10 cellular contexts compared by ENCODE assay signal in genomic region chr16:57194512-57194911, GRCh38. TPM values are rescaled to one million over a fixed set of nuclear protein-coding genes. Genes with fewer than 3 reads are reported as not detected.
DNase-seq lines count a peak whose midpoint lies in the region; ATAC-seq and TF ChIP-seq lines count a peak whose summit lies in the region.
"Had no signal": no experiment of that assay in that cellular context is flagged by ENCODE, and none has a peak within 500 bp of the region (broad histone marks: within the 10 kb centered on the region; RNA-seq: fewer than 3 reads in every experiment).

No MANE protein-coding gene starts in this region.

- POLR2A ChIA-PET in activated CD8-positive, alpha-beta T cell treated with anti-CD3 and anti-CD28 coated beads for 36 hours (lab: Charles Lee): interaction anchor here (1.1 to 1.2 kb wide), 2 partner anchors 8 to 110 kb away, joined by 3 read pairs; no protein-coding TSS in a partner anchor
- POLR2A ChIA-PET in activated CD8-positive, alpha-beta T cell treated with anti-CD3 and anti-CD28 coated beads, Interleukin-2, amount 10 ng/mL, durations not matched to agents 7 days and 5 days (lab: Charles Lee): no interaction called here

- peak overlapping the region; percentile 29 to 41 for H3K27ac ChIP-seq in tibial artery
- peak overlapping the region in 2 of 4 donors; percentile 50 to 55 for H3K27ac ChIP-seq in gastroesophageal sphincter

- H3K4me1 ChIP-seq in tibial artery (peaks cover 0 to 73% (median 36%) of the 10 kb centered on the region in 4 donors), gastroesophageal sphincter (peaks cover 10 to 81% (median 20%) of the 10 kb centered on the region in 3 donors)

- TF ChIP-seq POLR2A in gastroesophageal sphincter (IDR thresholded peaks at IDR 0.05): no peak

- no peak overlapping the region for H3K4me3 ChIP-seq in tibial artery
- H3K4me3 ChIP-seq in gastroesophageal sphincter: no peak overlapping the region
- H3K4me3 ChIP-seq: heart right ventricle had no signal

- H3K9me3 Mint-ChIP-seq in activated CD8-positive, alpha-beta T cell treated with anti-CD3 and anti-CD28 coated beads for 36 hours: no peaks in the 10 kb centered on the region
- H3K9me3 Mint-ChIP-seq in activated CD8-positive, alpha-beta T cell treated with anti-CD3 and anti-CD28 coated beads, Interleukin-2, amount 10 ng/mL, durations not matched to agents 7 days and 5 days (ENCODE audit: insufficient read depth): no peaks in the 10 kb centered on the region

- no peak for ATAC-seq in activated CD8-positive, alpha-beta T cell treated with anti-CD3 and anti-CD28 coated beads for 36 hours
- ATAC-seq in activated CD8-positive, alpha-beta T cell treated with anti-CD3 and anti-CD28 coated beads, Interleukin-2, amount 10 ng/mL, durations not matched to agents 7 days and 5 days: no peak
- ATAC-seq in gastroesophageal sphincter (no peak), HG02642 (IDR thresholded peaks at IDR 0.05; ENCODE audit: poor library complexity, unreplicated experiment) (no peak)

- peaks cover 32% of the 10 kb centered on the region for H3K4me1 Mint-ChIP-seq in activated CD8-positive, alpha-beta T cell treated with anti-CD3 and anti-CD28 coated beads for 36 hours (ENCODE audit: low read depth)
- peaks cover 6% of the 10 kb centered on the region for H3K4me1 Mint-ChIP-seq in activated CD8-positive, alpha-beta T cell treated with anti-CD3 and anti-CD28 coated beads, Interleukin-2, amount 10 ng/mL, durations not matched to agents 7 days and 5 days (ENCODE audit: low read depth)

- TF ChIP-seq EP300 in gastroesophageal sphincter (IDR thresholded peaks at IDR 0.05): no peak

- intact Hi-C loops in activated CD8-positive, alpha-beta T cell treated with anti-CD3 and anti-CD28 coated beads for 36 hours (cut with micrococcal nuclease): no loop called here
- intact Hi-C loops in tibial artery (cut with DNase I; ENCODE audit: low total_unique reads): no loop called here

- H3K27me3 ChIP-seq in tibial artery: no peaks in the 10 kb centered on the region
- no peaks in the 10 kb centered on the region for H3K27me3 ChIP-seq in gastroesophageal sphincter
- H3K27me3 ChIP-seq: heart right ventricle had no signal

- H3K36me3 ChIP-seq in tibial artery: no peaks in the 10 kb centered on the region
- no peaks in the 10 kb centered on the region for H3K36me3 ChIP-seq in gastroesophageal sphincter

- CTCF ChIA-PET in activated CD8-positive, alpha-beta T cell treated with anti-CD3 and anti-CD28 coated beads for 36 hours (lab: Charles Lee): interaction anchor here (0.8 to 2.0 kb wide), 2 partner anchors 11 to 111 kb away, joined by 4 to 8 read pairs; no protein-coding TSS in a partner anchor
- CTCF ChIA-PET in activated CD8-positive, alpha-beta T cell treated with anti-CD3 and anti-CD28 coated beads, Interleukin-2, amount 10 ng/mL, durations not matched to agents 7 days and 5 days (lab: Charles Lee): interaction anchor here (1.0 to 1.3 kb wide), 3 partner anchors 13 to 230 kb away, joined by 3 to 4 read pairs (median 4); no protein-coding TSS in a partner anchor

- peaks cover 3% of the 10 kb centered on the region for H3K36me3 Mint-ChIP-seq in activated CD8-positive, alpha-beta T cell treated with anti-CD3 and anti-CD28 coated beads for 36 hours (ENCODE audit: low read depth)
- peaks cover 14% of the 10 kb centered on the region for H3K36me3 Mint-ChIP-seq in activated CD8-positive, alpha-beta T cell treated with anti-CD3 and anti-CD28 coated beads, Interleukin-2, amount 10 ng/mL, durations not matched to agents 7 days and 5 days (ENCODE audit: low read depth)

- no peak for DNase-seq in activated CD8-positive, alpha-beta T cell treated with anti-CD3 and anti-CD28 coated beads for 36 hours
- DNase-seq in activated CD8-positive, alpha-beta T cell treated with anti-CD3 and anti-CD28 coated beads, Interleukin-2, amount 10 ng/mL, durations not matched to agents 7 days and 5 days: no peak
- peak; percentile 26 for DNase-seq in SK-N-DZ (ENCODE audit: low spot score)
- DNase-seq in foreskin melanocyte: peak; percentile 38
- DNase-seq in tibial artery: no peak
- DNase-seq in NOMO-1 treated with DMSO at 0.1 percent for 48 hours (lab: John Stamatoyannopoulos, UW; ENCODE audit: unreplicated experiment): no peak
- DNase-seq: C1 segment of cervical spinal cord, heart right ventricle had no signal

- H3K4me3 Mint-ChIP-seq in activated CD8-positive, alpha-beta T cell treated with anti-CD3 and anti-CD28 coated beads for 36 hours: no peak overlapping the region
- H3K4me3 Mint-ChIP-seq in activated CD8-positive, alpha-beta T cell treated with anti-CD3 and anti-CD28 coated beads, Interleukin-2, amount 10 ng/mL, durations not matched to agents 7 days and 5 days: no peak overlapping the region

- H3K27me3 Mint-ChIP-seq in activated CD8-positive, alpha-beta T cell treated with anti-CD3 and anti-CD28 coated beads for 36 hours: no peaks in the 10 kb centered on the region
- no peaks in the 10 kb centered on the region for H3K27me3 Mint-ChIP-seq in activated CD8-positive, alpha-beta T cell treated with anti-CD3 and anti-CD28 coated beads, Interleukin-2, amount 10 ng/mL, durations not matched to agents 7 days and 5 days (ENCODE audit: low read depth)

- no peaks in the 10 kb centered on the region for H3K9me3 ChIP-seq in tibial artery
- H3K9me3 ChIP-seq in gastroesophageal sphincter: no peaks in the 10 kb centered on the region
- H3K9me3 ChIP-seq: heart right ventricle had no signal

- peak overlapping the region; percentile 26 for H3K27ac Mint-ChIP-seq in activated CD8-positive, alpha-beta T cell treated with anti-CD3 and anti-CD28 coated beads for 36 hours
- H3K27ac Mint-ChIP-seq in activated CD8-positive, alpha-beta T cell treated with anti-CD3 and anti-CD28 coated beads, Interleukin-2, amount 10 ng/mL, durations not matched to agents 7 days and 5 days: no peak overlapping the region

- TF ChIP-seq CTCF in activated CD8-positive, alpha-beta T cell treated with anti-CD3 and anti-CD28 coated beads for 36 hours (IDR thresholded peaks at IDR 0.05): no peak
- TF ChIP-seq CTCF in tibial artery (IDR thresholded peaks at IDR 0.05) (no peak), gastroesophageal sphincter (IDR thresholded peaks at IDR 0.05) (no peak)

RNA-seq across cellular contexts. Expression of gene RSPRY1, which starts 8.4 kb away (rescaled TPM):
- 10 to 100 TPM; 24.5 to 29.4 TPM for total RNA-seq in activated CD8-positive, alpha-beta T cell treated with anti-CD3 and anti-CD28 coated beads for 36 hours
- total RNA-seq in activated CD8-positive, alpha-beta T cell treated with anti-CD3 and anti-CD28 coated beads, Interleukin-2, amount 10 ng/mL, durations not matched to agents 7 days and 5 days: 10 to 100 TPM; 30.9 to 35.8 TPM
- 50.0 and 52.9 TPM in 2 replicates for polyA plus RNA-seq in SK-N-DZ (2014; cell fraction: cytosol; rRNA removed)
- polyA plus RNA-seq in SK-N-DZ (2014; cell fraction: nucleus; rRNA removed): 45.0 and 47.6 TPM in 2 replicates
- total RNA-seq in gastroesophageal sphincter: 10 to 100 TPM; 28.2 to 31.8 (median 29.5) TPM

RNA-seq across cellular contexts. Expression of gene PSME3IP1, which starts 8.7 kb away (rescaled TPM):
- total RNA-seq in activated CD8-positive, alpha-beta T cell treated with anti-CD3 and anti-CD28 coated beads for 36 hours: 100 to 1,000 TPM; 101 to 103 TPM
- total RNA-seq in activated CD8-positive, alpha-beta T cell treated with anti-CD3 and anti-CD28 coated beads, Interleukin-2, amount 10 ng/mL, durations not matched to agents 7 days and 5 days: 100 to 1,000 TPM; 106 to 113 TPM
- 164 and 204 TPM in 2 replicates for polyA plus RNA-seq in SK-N-DZ (2014; cell fraction: cytosol; rRNA removed)
- polyA plus RNA-seq in SK-N-DZ (2014; cell fraction: nucleus; rRNA removed): 193 and 200 TPM in 2 replicates
- total RNA-seq in gastroesophageal sphincter: 10 to 100 TPM; 54.9 to 80.7 (median 68.1) TPM

RNA-seq across cellular contexts. Expression of gene ARL2BP, which starts 50.5 kb away (rescaled TPM):
- total RNA-seq in activated CD8-positive, alpha-beta T cell treated with anti-CD3 and anti-CD28 coated beads for 36 hours: 10 to 100 TPM in 1 of 2 experiments, 1 to 10 TPM in 1; 9.4 to 11.0 TPM
- total RNA-seq in activated CD8-positive, alpha-beta T cell treated with anti-CD3 and anti-CD28 coated beads, Interleukin-2, amount 10 ng/mL, durations not matched to agents 7 days and 5 days: 10 to 100 TPM; 33.3 to 36.9 TPM
- polyA plus RNA-seq in SK-N-DZ (2014; cell fraction: cytosol; rRNA removed): 94.3 and 103 TPM in 2 replicates
- 43.5 and 43.9 TPM in 2 replicates for polyA plus RNA-seq in SK-N-DZ (2014; cell fraction: nucleus; rRNA removed)
- 10 to 100 TPM; 52.5 to 82.2 (median 75.8) TPM for total RNA-seq in gastroesophageal sphincter

Comparison
In these comparisons a context has a peak if more than half of its experiments do, and no peak if none do; other contexts are left out.
1. DNase-seq: peak in SK-N-DZ (single experiment) and foreskin melanocyte (single experiment); none in activated CD8-positive, alpha-beta T cell treated with anti-CD3 and anti-CD28 coated beads for 36 hours (single experiment), activated CD8-positive, alpha-beta T cell treated with anti-CD3 and anti-CD28 coated beads, Interleukin-2, amount 10 ng/mL, durations not matched to agents 7 days and 5 days (single experiment), tibial artery (0 of 2) and NOMO-1 treated with DMSO at 0.1 percent for 48 hours (single experiment).